ENCODE assay signal across 19 cellular contexts in genomic region chr5:139919308-139919707, GRCh38.
"Had no signal": no experiment of that assay in that cellular context is flagged by ENCODE, and none has a peak within 500 bp of the region (broad histone marks: within the 10 kb centered on the region; RNA-seq: fewer than 3 reads in every experiment).

No MANE protein-coding gene starts in this region.

- FAIRE-seq: colon had no signal

- H3K4me3 ChIP-seq: adrenal gland, dorsolateral prefrontal cortex, left lung, right atrium auricular region, suprapubic skin, transverse colon, vagina had no signal

- H3K27ac Mint-ChIP-seq: activated naive CD4-positive, alpha-beta T cell treated with anti-CD3 and anti-CD28 coated beads, Interleukin-2, amount 50 U/mL, for 72 hours; progenitor cell of endocrine pancreas; stimulated activated naive CD8-positive, alpha-beta T cell treated with anti-CD3 and anti-CD28 coated beads, Interleukin-15, Interleukin-2, amounts not matched to agents 100 ng/mL and 50 ng/mL, for 24 hours; T-helper 17 cell had no signal

- H3K4me1 ChIP-seq: adrenal gland, left lung, right atrium auricular region, suprapubic skin, transverse colon, vagina had no signal

- DNase-seq: activated CD4-positive, alpha-beta T cell treated with anti-CD3 and anti-CD28 coated beads for 1 hour; activated gamma-delta T cell; caudate nucleus; dorsolateral prefrontal cortex; foreskin melanocyte; left lung; midbrain; T-helper 17 cell; transverse colon; WERI-Rb-1 had no signal

- H3K27me3 ChIP-seq: adrenal gland, dorsolateral prefrontal cortex, left lung, right atrium auricular region, vagina had no signal

- H3K36me3 Mint-ChIP-seq: activated naive CD4-positive, alpha-beta T cell treated with anti-CD3 and anti-CD28 coated beads, Interleukin-2, amount 50 U/mL, for 72 hours had no signal

- H3K4me1 Mint-ChIP-seq: neural crest cell had no signal

- H3K9me3 Mint-ChIP-seq: activated naive CD4-positive, alpha-beta T cell treated with anti-CD3 and anti-CD28 coated beads, Interleukin-2, amount 50 U/mL, for 72 hours; stimulated activated naive CD8-positive, alpha-beta T cell treated with anti-CD3 and anti-CD28 coated beads, Interleukin-15, Interleukin-2, amounts not matched to agents 100 ng/mL and 50 ng/mL, for 24 hours had no signal

- H3K4me3 Mint-ChIP-seq: neural crest cell; stimulated activated naive CD8-positive, alpha-beta T cell treated with anti-CD3 and anti-CD28 coated beads, Interleukin-15, Interleukin-2, amounts not matched to agents 100 ng/mL and 50 ng/mL, for 24 hours; T-helper 17 cell had no signal

- H3K27ac ChIP-seq: adrenal gland, dorsolateral prefrontal cortex, left lung, right atrium auricular region, suprapubic skin, transverse colon, vagina, WERI-Rb-1 had no signal

- H3K36me3 ChIP-seq: adrenal gland, left lung, right atrium auricular region, suprapubic skin, transverse colon, vagina, WERI-Rb-1 had no signal

- H3K9me3 ChIP-seq: adrenal gland, left lung, right atrium auricular region, suprapubic skin, transverse colon, vagina had no signal
